Comparison of ENCODE assay signal across 19 cellular contexts in the genomic region with DNA sequence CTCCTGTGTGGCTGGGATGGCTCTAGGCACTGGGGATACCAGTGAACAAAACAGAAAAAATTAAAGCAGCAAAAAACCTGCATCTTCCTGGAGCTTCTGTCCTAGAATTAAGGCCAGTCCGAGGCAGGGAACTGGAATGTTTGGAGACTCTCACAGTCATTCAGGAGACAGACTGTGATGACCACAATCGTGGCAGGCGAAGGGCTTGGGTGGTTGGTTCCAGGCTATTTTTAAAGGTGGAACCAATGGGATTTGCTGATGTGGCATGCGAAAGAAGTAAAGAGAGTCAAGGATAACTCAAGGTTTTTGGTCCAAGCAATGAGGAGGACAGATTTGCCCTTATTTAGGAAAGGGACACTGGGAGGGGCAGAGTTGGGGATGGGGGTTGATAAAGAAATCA.
A peak's percentile ranks its signal among the peaks of the same experiment; 100 is the strongest.
DNase-seq lines count a peak whose midpoint lies in the region; ATAC-seq, FAIRE-seq and TF ChIP-seq lines count a peak whose summit lies in the region.
"Had no signal": no experiment of that assay in that cellular context is flagged by ENCODE, and none has a peak within 500 bp of the region (broad histone marks: within the 10 kb centered on the region; RNA-seq: fewer than 3 reads in every experiment).

No MANE protein-coding gene starts in this region.

- no peaks in the 10 kb centered on the region for H3K9me3 ChIP-seq in kidney (ENCODE audit: control insufficient read depth in 1 of 2, low read length in 2 of 2)

- intact Hi-C loops in dendritic cell treated with granulocyte-macrophage colony-stimulating factor and Interleukin-4, amounts not matched to agents 40 ng/mL and 50 ng/mL, for 4 days (cut with micrococcal nuclease): no loop called here
- intact Hi-C loops in kidney (cut with DNase I): no loop called here
- intact Hi-C loops in left ventricle myocardium superior (cut with micrococcal nuclease): no loop called here

- no peak for TF ChIP-seq CTCF in kidney (IDR thresholded peaks at IDR 0.05; ENCODE audit: borderline replicate concordance, extremely low read depth, insufficient read depth)
- TF ChIP-seq CTCF in nephron (IDR thresholded peaks at IDR 0.05; ENCODE audit: unreplicated experiment in 3 of 3): no peak

- H3K4me1 ChIP-seq in kidney (ENCODE audit: control insufficient read depth in 1 of 2, insufficient read depth in 1 of 2, low read depth in 1 of 2, low read length in 2 of 2): no peaks in the 10 kb centered on the region

- H3K4me3 ChIP-seq in kidney (ENCODE audit: low read length in 2 of 2): no peak overlapping the region
- H3K4me3 ChIP-seq: GM12878, GM23338 had no signal

- H3K4me3 Mint-ChIP-seq in dendritic cell treated with granulocyte-macrophage colony-stimulating factor and Interleukin-4, amounts not matched to agents 40 ng/mL and 50 ng/mL, for 4 days: no peak overlapping the region
- H3K4me3 Mint-ChIP-seq in nephron: no peak overlapping the region
- H3K4me3 Mint-ChIP-seq in stimulated activated effector memory CD8-positive, alpha-beta T cell treated with anti-CD3 and anti-CD28 coated beads, Interleukin-12 subunit alpha, Interleukin-12 subunit beta, amount 100 ng/mL, for 72 hours: no peak overlapping the region
- H3K4me3 Mint-ChIP-seq: CD4-positive, alpha-beta memory T cell; GM23338; H9 had no signal

- peaks cover 91% of the 10 kb centered on the region for H3K36me3 Mint-ChIP-seq in dendritic cell treated with granulocyte-macrophage colony-stimulating factor and Interleukin-4, amounts not matched to agents 40 ng/mL and 50 ng/mL, for 4 days (ENCODE audit: low read depth)
- peaks cover 19% of the 10 kb centered on the region for H3K36me3 Mint-ChIP-seq in nephron (ENCODE audit: low read depth)
- H3K36me3 Mint-ChIP-seq in stimulated activated effector memory CD8-positive, alpha-beta T cell treated with anti-CD3 and anti-CD28 coated beads, Interleukin-12 subunit alpha, Interleukin-12 subunit beta, amount 100 ng/mL, for 72 hours: no peaks in the 10 kb centered on the region
- H3K36me3 Mint-ChIP-seq: CD4-positive, alpha-beta memory T cell had no signal

- H3K9me3 Mint-ChIP-seq in dendritic cell treated with granulocyte-macrophage colony-stimulating factor and Interleukin-4, amounts not matched to agents 40 ng/mL and 50 ng/mL, for 4 days: no peaks in the 10 kb centered on the region
- H3K9me3 Mint-ChIP-seq in nephron: no peaks in the 10 kb centered on the region
- no peaks in the 10 kb centered on the region for H3K9me3 Mint-ChIP-seq in stimulated activated effector memory CD8-positive, alpha-beta T cell treated with anti-CD3 and anti-CD28 coated beads, Interleukin-12 subunit alpha, Interleukin-12 subunit beta, amount 100 ng/mL, for 72 hours

- no peak for FAIRE-seq in kidney (lab: Jason Lieb, UNC)
- FAIRE-seq: G401.6, GM12878 had no signal

- no peak for ATAC-seq in stimulated activated effector memory CD8-positive, alpha-beta T cell treated with anti-CD3 and anti-CD28 coated beads, Interleukin-12 subunit alpha, Interleukin-12 subunit beta, amount 100 ng/mL, for 72 hours
- ATAC-seq in left ventricle myocardium superior: no peak
- ATAC-seq: GM12878, GM23338, HCT116 had no signal

- H3K27me3 Mint-ChIP-seq in dendritic cell treated with granulocyte-macrophage colony-stimulating factor and Interleukin-4, amounts not matched to agents 40 ng/mL and 50 ng/mL, for 4 days: no peaks in the 10 kb centered on the region
- H3K27me3 Mint-ChIP-seq in nephron (ENCODE audit: low read depth): no peaks in the 10 kb centered on the region

- peak; percentile 6 for DNase-seq in kidney
- no peak for DNase-seq in stimulated activated effector memory CD8-positive, alpha-beta T cell treated with anti-CD3 and anti-CD28 coated beads, Interleukin-12 subunit alpha, Interleukin-12 subunit beta, amount 100 ng/mL, for 72 hours (ENCODE audit: low spot score in 2 of 2)
- DNase-seq in NCI-H2227 (lab: John Stamatoyannopoulos, UW; ENCODE audit: unreplicated experiment): no peak
- DNase-seq in left ventricle myocardium superior: no peak
- DNase-seq in HuH-7 (ENCODE audit: low spot score): no peak
- no peak for DNase-seq in G401 (ENCODE audit: low spot score)
- DNase-seq: C1 segment of cervical spinal cord; Calu3; CD4-positive, alpha-beta memory T cell; COR-L47; DMS53; DMS79 treated with DMSO at 0.1 percent for 48 hours; H9 had no signal

- in situ Hi-C loops in G401 (cut with HindIII; ENCODE audit: low sequenced_read_pairs): no loop called here

- no peaks in the 10 kb centered on the region for H3K36me3 ChIP-seq in kidney (ENCODE audit: control insufficient read depth in 1 of 2, insufficient read depth in 2 of 2, low read length in 2 of 2)

- H3K9ac ChIP-seq in kidney (ENCODE audit: low read length in 2 of 2): no peak overlapping the region

- no peak overlapping the region for H3K27ac ChIP-seq in kidney (ENCODE audit: low read depth in 2 of 2, low read length in 2 of 2)

- peak overlapping the region; percentile 47 for H3K27ac Mint-ChIP-seq in dendritic cell treated with granulocyte-macrophage colony-stimulating factor and Interleukin-4, amounts not matched to agents 40 ng/mL and 50 ng/mL, for 4 days
- H3K27ac Mint-ChIP-seq in nephron: peak overlapping the region; percentile 31 to 68 (median 44)
- peak overlapping the region; percentile 26 for H3K27ac Mint-ChIP-seq in stimulated activated effector memory CD8-positive, alpha-beta T cell treated with anti-CD3 and anti-CD28 coated beads, Interleukin-12 subunit alpha, Interleukin-12 subunit beta, amount 100 ng/mL, for 72 hours
- H3K27ac Mint-ChIP-seq: GM23338, H9 had no signal

- peaks cover 64% of the 10 kb centered on the region for H3K4me1 Mint-ChIP-seq in dendritic cell treated with granulocyte-macrophage colony-stimulating factor and Interleukin-4, amounts not matched to agents 40 ng/mL and 50 ng/mL, for 4 days (ENCODE audit: low read depth)
- H3K4me1 Mint-ChIP-seq in nephron: peaks cover 63% of the 10 kb centered on the region
- no peaks in the 10 kb centered on the region for H3K4me1 Mint-ChIP-seq in stimulated activated effector memory CD8-positive, alpha-beta T cell treated with anti-CD3 and anti-CD28 coated beads, Interleukin-12 subunit alpha, Interleukin-12 subunit beta, amount 100 ng/mL, for 72 hours
- H3K4me1 Mint-ChIP-seq: CD4-positive, alpha-beta memory T cell had no signal
